1 cellular context compared by ENCODE assay signal in genomic region chr14:22489957-22490950, GRCh38.
A peak's percentile ranks its signal among the peaks of the same experiment; 100 is the strongest.
TF ChIP-seq lines count a peak whose summit lies in the region.

No MANE protein-coding gene starts in this region.

TF ChIP-seq in GM12878, 131 proteins besides CTCF, POLR2A, EP300 and RAD21 (continued from another document and continues in another):
- no peak for TF ChIP-seq ZBTB4 (CRISPR knock-in tag; IDR thresholded peaks at IDR 0.05)
- TF ChIP-seq PRDM15 (CRISPR knock-in tag; IDR thresholded peaks at IDR 0.05) = no peak
- peak; percentile 76 for TF ChIP-seq POLR2AphosphoS2 (IDR thresholded peaks at IDR 0.05; ENCODE audit: low read depth, low read length)
- TF ChIP-seq RFX5 (IDR thresholded peaks at IDR 0.05; ENCODE audit: low read depth, low read length) = no peak
- no peak for TF ChIP-seq E4F1 (IDR thresholded peaks at IDR 0.05; ENCODE audit: borderline replicate concordance, partially characterized antibody)
- 0 out of 2 replicates have a peak, but pooled peaks have one; percentile 38 for TF ChIP-seq PAX5 (IDR thresholded peaks at IDR 0.05; ENCODE audit: borderline replicate concordance, low read depth, low read length)
- TF ChIP-seq NR2C2 (IDR thresholded peaks at IDR 0.05; ENCODE audit: borderline replicate concordance, control insufficient read depth, insufficient read length, low read depth) = no peak
- no peak for TF ChIP-seq RB1 (IDR thresholded peaks at IDR 0.05; ENCODE audit: borderline replicate concordance)
- peak; percentile 61 for TF ChIP-seq RELA (IDR thresholded peaks at IDR 0.05; ENCODE audit: borderline replicate concordance, partially characterized antibody)
- TF ChIP-seq CREM (IDR thresholded peaks at IDR 0.05; ENCODE audit: low read depth) = peak; percentile 78; the same call in 1 of the 2 replicates
- no peak for TF ChIP-seq ZNF207 (IDR thresholded peaks at IDR 0.05; ENCODE audit: borderline replicate concordance)
- no peak for TF ChIP-seq NKRF (conservative IDR thresholded peaks at IDR 0.05)
- TF ChIP-seq IRF5 (IDR thresholded peaks at IDR 0.05; ENCODE audit: borderline replicate concordance) = no peak
- no peak for TF ChIP-seq CEBPB (IDR thresholded peaks at IDR 0.05; ENCODE audit: borderline replicate concordance in 1 of 2, low read depth in 2 of 2, low read length in 2 of 2)
- TF ChIP-seq MXI1 (IDR thresholded peaks at IDR 0.05; ENCODE audit: low read depth, low read length) = peak; percentile 68
- no peak for TF ChIP-seq NFIC (IDR thresholded peaks at IDR 0.05; ENCODE audit: low read depth, low read length)
- no peak for TF ChIP-seq MYC (IDR thresholded peaks at IDR 0.05; ENCODE audit: insufficient read depth, insufficient read length, insufficient replicate concordance, low read length, severe bottlenecking)
- 0 out of 2 replicates have a peak, but pooled peaks have one; percentile 14 for TF ChIP-seq REST (IDR thresholded peaks at IDR 0.05; ENCODE audit: low read depth, low read length)
- no peak for TF ChIP-seq BCLAF1 (IDR thresholded peaks at IDR 0.05)
- TF ChIP-seq JUND (IDR thresholded peaks at IDR 0.05; ENCODE audit: low read depth, low read length) = no peak
- TF ChIP-seq IRF4 (IDR thresholded peaks at IDR 0.05; ENCODE audit: low read depth, low read length) = 0 out of 2 replicates have a peak, but pooled peaks have one; percentile 22
- no peak for TF ChIP-seq ZNF592 (IDR thresholded peaks at IDR 0.05)
